ENCODE assay signal across 6 cellular contexts in genomic region chr1:153536618-153537375, GRCh38. TPM values are rescaled to one million over a fixed set of nuclear protein-coding genes. Genes with fewer than 3 reads are reported as not detected.
DNase-seq lines count a peak whose midpoint lies in the region; ATAC-seq and TF ChIP-seq lines count a peak whose summit lies in the region.

No MANE protein-coding gene starts in this region.

- TF ChIP-seq POLR2A in gastrocnemius medialis (IDR thresholded peaks at IDR 0.05) = no peak

- H3K27me3 ChIP-seq in effector memory CD4-positive, alpha-beta T cell (replicated peaks; ENCODE audit: control insufficient read depth, insufficient read depth, low read length, poor library complexity, severe bottlenecking) = no peaks in the 10 kb centered on the region
- H3K27me3 ChIP-seq in gastrocnemius medialis = no peaks in the 10 kb centered on the region

- H3K4me1 ChIP-seq in effector memory CD4-positive, alpha-beta T cell (ENCODE audit: control insufficient read depth, insufficient read depth, low read length, poor library complexity, severe bottlenecking) = peaks cover 72% of the 10 kb centered on the region
- H3K4me1 ChIP-seq in gastrocnemius medialis = peaks cover 10 to 28% of the 10 kb centered on the region in 2 donors

- intact Hi-C loops in gastrocnemius medialis (cut with DNase I; ENCODE audit: low total_unique reads) = no loop called here

- ATAC-seq in gastrocnemius medialis = no peak
- no peak for ATAC-seq in HG02973 (IDR thresholded peaks at IDR 0.05; ENCODE audit: unreplicated experiment)
- ATAC-seq in GM21526 (IDR thresholded peaks at IDR 0.05; ENCODE audit: low FRiP score, unreplicated experiment) = no peak

- no peaks in the 10 kb centered on the region for H3K9me3 ChIP-seq in effector memory CD4-positive, alpha-beta T cell (ENCODE audit: control insufficient read depth, low read length)
- H3K9me3 ChIP-seq in gastrocnemius medialis = no peaks in the 10 kb centered on the region

- H3K36me3 ChIP-seq in effector memory CD4-positive, alpha-beta T cell (ENCODE audit: control insufficient read depth, insufficient read depth, low read length) = peaks cover 5% of the 10 kb centered on the region
- H3K36me3 ChIP-seq in gastrocnemius medialis = no peaks in the 10 kb centered on the region

- H3K27ac ChIP-seq in effector memory CD4-positive, alpha-beta T cell (ENCODE audit: insufficient read depth, low read length, poor library complexity, severe bottlenecking) = peak overlapping the region; percentile 97
- peak overlapping the region; percentile 82 to 92 (median 86) for H3K27ac ChIP-seq in gastrocnemius medialis

- peak overlapping the region; percentile 58 for H3K4me3 ChIP-seq in effector memory CD4-positive, alpha-beta T cell (ENCODE audit: insufficient read depth, low read depth, low read length, poor library complexity, severe bottlenecking)
- H3K4me3 ChIP-seq in gastrocnemius medialis = peak overlapping the region; percentile 54 to 70 (median 65)

- TF ChIP-seq CTCF in gastrocnemius medialis (IDR thresholded peaks at IDR 0.05 in 4 of 5, conservative IDR thresholded peaks at IDR 0.05 in 1 of 5) = no peak

- peak; percentile 55 for DNase-seq in NCI-H510A (lab: John Stamatoyannopoulos, UW)
- DNase-seq in effector memory CD4-positive, alpha-beta T cell = no peak
- peak in 1 of 2 donors; percentile 45 for DNase-seq in gastrocnemius medialis
- DNase-seq in globus pallidus (ENCODE audit: low spot score) = no peak

- in situ Hi-C loops in gastrocnemius medialis (cut with MboI; ENCODE audit: low sequenced_read_pairs in 4 of 4) = loop anchor here in 1 of 4 donors (25.0 kb wide), 1 partner anchor 451 kb away; the partner anchor contains the start of genes JTB, RAB13 and RPS27

RNA-seq across cellular contexts. Expression of gene S100A6, which starts 1.0 kb away (rescaled TPM):
- 100 to 1,000 TPM; 153 to 361 (median 224) TPM for total RNA-seq in gastrocnemius medialis

RNA-seq across cellular contexts. Expression of gene S100A5, which starts 3.9 kb away (rescaled TPM):
- total RNA-seq in gastrocnemius medialis = not detected

RNA-seq across cellular contexts. Expression of gene S100A4, which starts 8.8 kb away (rescaled TPM):
- 100 to 1,000 TPM in 3 of 4 donors, 10 to 100 TPM in 1; 76.8 to 377 (median 144) TPM for total RNA-seq in gastrocnemius medialis

RNA-seq across cellular contexts. Expression of gene S100A3, which starts 12.3 kb away (rescaled TPM):
- total RNA-seq in gastrocnemius medialis = 1 to 10 TPM in 1 of 4 donors, under 1 TPM in 1, not detected in 2; 0.88 to 1.6 TPM

RNA-seq across cellular contexts. Expression of gene S100A2, which starts 28.8 kb away (rescaled TPM):
- total RNA-seq in gastrocnemius medialis = 10 to 100 TPM in 1 of 4 donors, not detected in 3; 14.7 TPM
